ENCODE assay signal across 9 cellular contexts in genomic region chr10:77160679-77161078, GRCh38.
DNase-seq lines count a peak whose midpoint lies in the region; ATAC-seq and TF ChIP-seq lines count a peak whose summit lies in the region.
"Had no signal": no experiment of that assay in that cellular context is flagged by ENCODE, and none has a peak within 500 bp of the region (broad histone marks: within the 10 kb centered on the region; RNA-seq: fewer than 3 reads in every experiment).

No MANE protein-coding gene starts in this region.

- H3K27me3 Mint-ChIP-seq in CD8-positive, alpha-beta T cell (ENCODE audit: low read depth) = peaks cover 16% of the 10 kb centered on the region

- CTCF ChIA-PET in HEK293 (lab: Yijun Ruan, JAX) = interaction anchor here (0.5 to 21.6 kb wide), 4 partner anchors 13 to 552 kb away, joined by 7 to 512 read pairs (median 34); partner anchors contain the start of gene KCNMA1
- CTCF ChIA-PET in CD8-positive, alpha-beta T cell (lab: Charles Lee) = interaction anchor here (1.2 to 6.1 kb wide), 3 partner anchors 14 to 481 kb away, joined by 3 to 54 read pairs (median 7); no protein-coding TSS in a partner anchor

- POLR2A ChIA-PET in HEK293 (lab: Yijun Ruan, JAX) = no interaction called here
- POLR2A ChIA-PET in CD8-positive, alpha-beta T cell (lab: Charles Lee) = no interaction called here

- H3K4me2 ChIP-seq in skeletal muscle satellite cell (ENCODE audit: low read length) = peak overlapping the region; percentile 26

- H3K9me3 Mint-ChIP-seq in CD8-positive, alpha-beta T cell = no peaks in the 10 kb centered on the region
- H3K9me3 Mint-ChIP-seq: activated T-cell treated with anti-CD3 and anti-CD28 coated beads, Interleukin-2, amount 50 U/mL, for 4 hours had no signal

- no peaks in the 10 kb centered on the region for H3K9me3 ChIP-seq in HEK293 (ENCODE audit: control insufficient read depth, insufficient read depth, low read depth, low read length)
- no peaks in the 10 kb centered on the region for H3K9me3 ChIP-seq in skeletal muscle satellite cell (replicated peaks; ENCODE audit: low read length)
- H3K9me3 ChIP-seq in CD8-positive, alpha-beta T cell (ENCODE audit: low read length) = no peaks in the 10 kb centered on the region

- no peaks in the 10 kb centered on the region for H3K4me1 Mint-ChIP-seq in CD8-positive, alpha-beta T cell (ENCODE audit: low read depth)

- H3K4me1 ChIP-seq in HEK293 (ENCODE audit: control insufficient read depth, insufficient read depth, low read length) = peaks cover 4% of the 10 kb centered on the region; the same call in 1 of the 2 replicates
- peaks cover 67% of the 10 kb centered on the region for H3K4me1 ChIP-seq in skeletal muscle satellite cell (ENCODE audit: control insufficient read depth, insufficient read depth, low read length)
- no peaks in the 10 kb centered on the region for H3K4me1 ChIP-seq in CD8-positive, alpha-beta T cell (ENCODE audit: insufficient read depth, low read length)

- H3K36me3 ChIP-seq in HEK293 (ENCODE audit: control insufficient read depth in 2 of 2, insufficient read depth in 1 of 2, low read length in 2 of 2) = no peaks in the 10 kb centered on the region
- no peaks in the 10 kb centered on the region for H3K36me3 ChIP-seq in skeletal muscle satellite cell (ENCODE audit: insufficient read depth, low read length)
- no peaks in the 10 kb centered on the region for H3K36me3 ChIP-seq in CD8-positive, alpha-beta T cell (ENCODE audit: insufficient read depth, low read length)

- ATAC-seq in CD8-positive, alpha-beta T cell = no peak
- ATAC-seq in HG03469 (IDR thresholded peaks at IDR 0.05; ENCODE audit: unreplicated experiment) = no peak

- H3K4me3 ChIP-seq in HEK293 (ENCODE audit: low read depth, low read length) = no peak overlapping the region
- H3K4me3 ChIP-seq in epithelial cell of esophagus (ENCODE audit: low read length) = no peak overlapping the region
- H3K4me3 ChIP-seq in skeletal muscle satellite cell (ENCODE audit: low read length) = no peak overlapping the region
- no peak overlapping the region for H3K4me3 ChIP-seq in CD8-positive, alpha-beta T cell (ENCODE audit: low read depth, low read length)

- intact Hi-C loops in CD8-positive, alpha-beta T cell (cut with DNase I, micrococcal nuclease) = no loop called here

- H3K36me3 Mint-ChIP-seq in CD8-positive, alpha-beta T cell = no peaks in the 10 kb centered on the region

- no peak for TF ChIP-seq CTCF in HEK293 (tag by site-specific recombination; IDR thresholded peaks at IDR 0.05)
- no peak for TF ChIP-seq CTCF in epithelial cell of esophagus (IDR thresholded peaks at IDR 0.05; ENCODE audit: insufficient read depth, low read depth, low read length, missing control alignments)
- TF ChIP-seq CTCF in CD8-positive, alpha-beta T cell (IDR thresholded peaks at IDR 0.05) = no peak

- DNase-seq in NCI-H345 treated with DMSO at 0.1 percent for 48 hours (lab: John Stamatoyannopoulos, UW; ENCODE audit: unreplicated experiment) (peak; percentile 51), epithelial cell of esophagus (ENCODE audit: low read depth) (peak; percentile 97)
- DNase-seq in CD8-positive, alpha-beta T cell = no peak
- DNase-seq in stimulated activated CD4-positive, alpha-beta T cell treated with anti-CD3 and anti-CD28 coated beads, Interleukin-4, amount 100 ng/mL, for 1 hour = no peak
- DNase-seq: activated T-cell treated with anti-CD3 and anti-CD28 coated beads, Interleukin-2, amount 50 U/mL, for 4 hours; foreskin melanocyte had no signal

- H3K4me3 Mint-ChIP-seq in CD8-positive, alpha-beta T cell = no peak overlapping the region
- H3K4me3 Mint-ChIP-seq: activated T-cell treated with anti-CD3 and anti-CD28 coated beads, Interleukin-2, amount 50 U/mL, for 4 hours had no signal

- peak overlapping the region; percentile 40 for H3K9ac ChIP-seq in skeletal muscle satellite cell (ENCODE audit: low read depth, low read length)

- H3K27me3 ChIP-seq in skeletal muscle satellite cell (ENCODE audit: control insufficient read depth, insufficient read depth, low read length) = no peaks in the 10 kb centered on the region
- peaks cover 3% of the 10 kb centered on the region for H3K27me3 ChIP-seq in CD8-positive, alpha-beta T cell (ENCODE audit: insufficient read depth, low read length)

- no peak overlapping the region for H3K27ac ChIP-seq in HEK293 (ENCODE audit: extremely low read depth, low read depth, low read length)
- H3K27ac ChIP-seq in CD8-positive, alpha-beta T cell (ENCODE audit: low read depth, low read length) = no peak overlapping the region

- no peak overlapping the region for H3K27ac Mint-ChIP-seq in CD8-positive, alpha-beta T cell

TF ChIP-seq in HEK293, 187 proteins besides CTCF, POLR2A, EP300 and RAD21:
- TF ChIP-seq TSHZ1 (tag by site-specific recombination; IDR thresholded peaks at IDR 0.05; ENCODE audit: borderline replicate concordance) (peak; percentile 25; the same call in 1 of the 2 replicates), ZNF184 (tag by site-specific recombination; IDR thresholded peaks at IDR 0.05) (peak; percentile 58; the same call in 1 of the 2 replicates), ZNF571 (tag by site-specific recombination; IDR thresholded peaks at IDR 0.05) (no peak), ZNF335 (tag by site-specific recombination; conservative IDR thresholded peaks at IDR 0.05) (0 out of 2 replicates have a peak, but pooled peaks have one; percentile 23)

Comparison
In these comparisons a context has a peak if more than half of its experiments do, and no peak if none do; other contexts are left out.
1. DNase-seq: peak in NCI-H345 treated with DMSO at 0.1 percent for 48 hours (single experiment) and epithelial cell of esophagus (single experiment); none in CD8-positive, alpha-beta T cell (0 of 7) and stimulated activated CD4-positive, alpha-beta T cell treated with anti-CD3 and anti-CD28 coated beads, Interleukin-4, amount 100 ng/mL, for 1 hour (single experiment).